Comparison of ENCODE assay signal across 17 cellular contexts in the genomic region with DNA sequence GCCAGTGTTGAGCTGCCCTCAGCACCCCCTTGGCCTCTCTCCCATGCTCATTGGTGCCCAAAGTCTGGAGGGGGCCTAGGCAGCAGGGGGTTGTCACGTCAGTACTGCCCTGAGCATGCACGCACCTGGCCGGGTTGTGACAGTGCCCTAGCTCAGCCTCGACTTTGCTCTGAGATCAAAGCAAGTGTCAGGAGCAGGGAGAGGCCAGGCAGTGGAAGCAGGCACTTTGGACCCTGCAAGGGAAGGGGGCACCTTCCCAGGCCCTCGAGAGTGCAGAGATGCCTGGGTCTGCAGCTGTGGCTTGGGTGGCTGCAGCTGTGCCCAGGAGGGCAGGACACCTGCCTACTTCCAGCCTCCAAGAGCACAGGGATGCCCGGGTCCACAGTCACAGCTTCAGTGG.
"Had no signal": no experiment of that assay in that cellular context is flagged by ENCODE, and none has a peak within 500 bp of the region (broad histone marks: within the 10 kb centered on the region; RNA-seq: fewer than 3 reads in every experiment).

No MANE protein-coding gene starts in this region.

- ATAC-seq: gastroesophageal sphincter, left lung, natural killer cell, right cardiac atrium had no signal

- H3K36me3 ChIP-seq: esophagus squamous epithelium, gastroesophageal sphincter, left lung, ovary, tibial artery, upper lobe of left lung, vagina had no signal

- H3K4me1 ChIP-seq: esophagus squamous epithelium, gastroesophageal sphincter, left lung, upper lobe of left lung, vagina had no signal

- H3K27ac ChIP-seq: esophagus squamous epithelium, gastroesophageal sphincter, left lung, ovary, tibial artery, upper lobe of left lung, vagina had no signal

- H3K4me3 ChIP-seq: esophagus squamous epithelium, gastroesophageal sphincter, left lung, ovary, tibial artery, upper lobe of left lung, vagina had no signal

- H3K9me3 ChIP-seq: esophagus squamous epithelium, gastroesophageal sphincter, ovary, tibial artery, upper lobe of left lung, vagina had no signal

- DNase-seq: esophagus squamous epithelium; foreskin fibroblast; glutamatergic neuron; islet precursor cell; mammary epithelial cell; natural killer cell; nucleus accumbens; ovary; small intestine; stimulated activated CD4-positive, alpha-beta T cell treated with anti-CD3 and anti-CD28 coated beads, Interleukin-12 subunit alpha, Interleukin-12 subunit beta, amount 100 ng/mL, for 4 hours; stimulated activated naive CD4-positive, alpha-beta T cell treated with Interleukin-2 at 50 U/mL for 16 hours; tibial artery had no signal

- H3K27me3 ChIP-seq: esophagus squamous epithelium, gastroesophageal sphincter, left lung, ovary, tibial artery, upper lobe of left lung, vagina had no signal
